ENCODE assay signal across 8 cellular contexts in genomic region chr20:58692579-58693225, GRCh38. TPM values are rescaled to one million over a fixed set of nuclear protein-coding genes. Genes with fewer than 3 reads are reported as not detected.
DNase-seq lines count a peak whose midpoint lies in the region; ATAC-seq lines count a peak whose summit lies in the region.

A gene with protein sequence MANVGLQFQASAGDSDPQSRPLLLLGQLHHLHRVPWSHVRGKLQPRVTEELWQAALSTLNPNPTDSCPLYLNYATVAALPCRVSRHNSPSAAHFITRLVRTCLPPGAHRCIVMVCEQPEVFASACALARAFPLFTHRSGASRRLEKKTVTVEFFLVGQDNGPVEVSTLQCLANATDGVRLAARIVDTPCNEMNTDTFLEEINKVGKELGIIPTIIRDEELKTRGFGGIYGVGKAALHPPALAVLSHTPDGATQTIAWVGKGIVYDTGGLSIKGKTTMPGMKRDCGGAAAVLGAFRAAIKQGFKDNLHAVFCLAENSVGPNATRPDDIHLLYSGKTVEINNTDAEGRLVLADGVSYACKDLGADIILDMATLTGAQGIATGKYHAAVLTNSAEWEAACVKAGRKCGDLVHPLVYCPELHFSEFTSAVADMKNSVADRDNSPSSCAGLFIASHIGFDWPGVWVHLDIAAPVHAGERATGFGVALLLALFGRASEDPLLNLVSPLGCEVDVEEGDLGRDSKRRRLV (plus strand): TSS chr20:58692800. CDS start chr20:58692901, 101 bp downstream.

- ATAC-seq in GM21825 (IDR thresholded peaks at IDR 0.05; ENCODE audit: unreplicated experiment) = peak; percentile 93

- peak within 1 kb of the TSS; percentile 69 for H3K27ac ChIP-seq in cingulate gyrus (ENCODE audit: low read depth, low read length)

- H3K27me3 ChIP-seq in MG63 = no peaks in the 10 kb centered on the region

- DNase-seq in G401 (ENCODE audit: low spot score) (peak; percentile 25), MG63 (peak; percentile 88), left kidney (ENCODE audit: low read depth, low spot score) (peak; percentile 88), NCI-H446 (lab: John Stamatoyannopoulos, UW) (no peak)
- peak; percentile 36 for DNase-seq in activated CD4-positive, alpha-beta T cell treated with anti-CD3 and anti-CD28 coated beads for 1 hour
- DNase-seq in stimulated activated CD4-positive, alpha-beta T cell treated with anti-CD3 and anti-CD28 coated beads, Interleukin-4, amount 100 ng/mL, for 24 hours = peak; percentile 58

- H3K9me3 ChIP-seq in MG63 = peaks cover 4% of the 10 kb centered on the region; the same call in 1 of the 2 replicates

- peak within 1 kb of the TSS; percentile 46 for H3K4me3 ChIP-seq in MG63

- in situ Hi-C loops in G401 (cut with HindIII; ENCODE audit: low sequenced_read_pairs) = no loop called here

- H3K36me3 ChIP-seq in MG63 = peaks cover 19% of the 10 kb centered on the region

RNA-seq across cellular contexts. Expression of the gene that starts here (rescaled TPM):
- total RNA-seq in G401 (2014; rRNA removed; shearing (Covaris generic)) = 1.3 and 5.4 TPM in 2 replicates
- 44.7 and 46.2 TPM in 2 replicates for total RNA-seq in MG63 (2014; rRNA removed; shearing (Covaris generic); ENCODE audit: low replicate concordance)

Comparison
In these comparisons a context has a peak if more than half of its experiments do, and no peak if none do; other contexts are left out.
1. DNase-seq: peak in G401 (single experiment), MG63 (single experiment), activated CD4-positive, alpha-beta T cell treated with anti-CD3 and anti-CD28 coated beads for 1 hour (single experiment), left kidney (single experiment) and stimulated activated CD4-positive, alpha-beta T cell treated with anti-CD3 and anti-CD28 coated beads, Interleukin-4, amount 100 ng/mL, for 24 hours (single experiment); none in NCI-H446 (0 of 2).